Comparison of ENCODE assay signal across 1 cellular context in the genomic region with DNA sequence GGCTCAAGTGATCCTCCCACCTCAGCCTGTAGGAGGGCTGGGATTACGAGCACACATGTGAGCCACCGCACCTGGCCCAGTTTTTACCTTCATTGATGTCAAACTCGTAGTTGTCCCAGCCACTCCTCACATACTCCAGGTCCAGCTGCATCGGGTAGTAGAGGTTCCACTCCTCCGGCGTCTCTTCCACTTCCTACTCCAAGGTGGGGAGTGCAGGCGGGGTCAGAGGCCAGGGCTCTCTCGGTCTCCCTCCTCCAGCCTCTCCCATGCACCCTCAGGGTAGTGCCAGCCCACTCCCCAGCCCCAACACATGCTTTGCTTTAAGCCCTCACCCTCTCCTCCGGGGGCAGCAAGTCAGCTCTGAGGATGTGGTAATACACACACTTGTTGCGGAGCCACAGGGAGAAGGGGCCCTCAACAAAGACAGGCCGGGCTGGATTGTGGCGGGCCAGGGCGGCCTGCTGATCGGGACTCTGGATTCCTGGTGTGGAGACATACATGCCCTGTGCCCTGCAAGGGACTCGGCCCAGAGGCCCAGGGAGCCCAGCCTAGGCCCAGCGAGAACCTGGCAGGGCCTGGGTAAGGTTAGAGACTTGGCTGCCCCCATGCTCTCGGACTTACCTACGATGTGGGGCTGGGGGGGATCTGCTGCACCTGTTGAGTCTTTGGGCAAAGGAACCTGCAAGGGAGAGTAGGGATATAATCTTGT.
TF ChIP-seq lines count a peak whose summit lies in the region.

No MANE protein-coding gene starts in this region.

TF ChIP-seq in SK-N-SH, 30 proteins besides CTCF, POLR2A, EP300 and RAD21:
- TF ChIP-seq RXRA (IDR thresholded peaks at IDR 0.05; ENCODE audit: borderline replicate concordance, low read depth) = no peak
- no peak for TF ChIP-seq TAF1 (IDR thresholded peaks at IDR 0.05; ENCODE audit: borderline replicate concordance, low read depth, low read length)
- TF ChIP-seq, protein P1, sequence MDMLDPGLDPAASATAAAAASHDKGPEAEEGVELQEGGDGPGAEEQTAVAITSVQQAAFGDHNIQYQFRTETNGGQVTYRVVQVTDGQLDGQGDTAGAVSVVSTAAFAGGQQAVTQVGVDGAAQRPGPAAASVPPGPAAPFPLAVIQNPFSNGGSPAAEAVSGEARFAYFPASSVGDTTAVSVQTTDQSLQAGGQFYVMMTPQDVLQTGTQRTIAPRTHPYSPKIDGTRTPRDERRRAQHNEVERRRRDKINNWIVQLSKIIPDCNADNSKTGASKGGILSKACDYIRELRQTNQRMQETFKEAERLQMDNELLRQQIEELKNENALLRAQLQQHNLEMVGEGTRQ (IDR thresholded peaks at IDR 0.05; ENCODE audit: borderline replicate concordance, low read depth, low read length) = no peak
- no peak for TF ChIP-seq FOXM1 (IDR thresholded peaks at IDR 0.05; ENCODE audit: low read depth)
- TF ChIP-seq ELF1 (IDR thresholded peaks at IDR 0.05) = no peak
- TF ChIP-seq JUND (IDR thresholded peaks at IDR 0.05) = no peak
- TF ChIP-seq RFX5 (IDR thresholded peaks at IDR 0.05; ENCODE audit: low read length) = no peak
- TF ChIP-seq TCF12 (IDR thresholded peaks at IDR 0.05) = no peak
